12 cellular contexts compared by ENCODE assay signal in genomic region chr7:136353287-136353686, GRCh38.
DNase-seq lines count a peak whose midpoint lies in the region; ATAC-seq lines count a peak whose summit lies in the region.
"Had no signal": no experiment of that assay in that cellular context is flagged by ENCODE, and none has a peak within 500 bp of the region (broad histone marks: within the 10 kb centered on the region; RNA-seq: fewer than 3 reads in every experiment).

No MANE protein-coding gene starts in this region.

- no peaks in the 10 kb centered on the region for H3K36me3 Mint-ChIP-seq in activated T-cell treated with anti-CD3 and anti-CD28 coated beads, Interleukin-2, amount 50 U/mL, for 24 hours (ENCODE audit: low read depth)

- no peaks in the 10 kb centered on the region for H3K27me3 ChIP-seq in iPS-20b (ENCODE audit: insufficient read depth, low read length)
- H3K27me3 ChIP-seq: spleen had no signal

- no peaks in the 10 kb centered on the region for H3K27me3 Mint-ChIP-seq in activated T-cell treated with anti-CD3 and anti-CD28 coated beads, Interleukin-2, amount 50 U/mL, for 24 hours

- H3K27ac ChIP-seq in iPS-20b (ENCODE audit: low read length): no peak overlapping the region
- H3K27ac ChIP-seq: spleen had no signal

- no peaks in the 10 kb centered on the region for H3K4me1 Mint-ChIP-seq in activated T-cell treated with anti-CD3 and anti-CD28 coated beads, Interleukin-2, amount 50 U/mL, for 24 hours (ENCODE audit: low read depth)

- no peaks in the 10 kb centered on the region for H3K36me3 ChIP-seq in iPS-20b (ENCODE audit: insufficient read depth, low read depth, low read length)
- H3K36me3 ChIP-seq: spleen had no signal

- no peak overlapping the region for H3K4me3 Mint-ChIP-seq in activated T-cell treated with anti-CD3 and anti-CD28 coated beads, Interleukin-2, amount 50 U/mL, for 24 hours

- ATAC-seq in GM19023 (IDR thresholded peaks at IDR 0.05; ENCODE audit: unreplicated experiment) (peak; percentile 53), GM21825 (IDR thresholded peaks at IDR 0.05; ENCODE audit: unreplicated experiment) (peak; percentile 62), HG03280 (IDR thresholded peaks at IDR 0.05; ENCODE audit: unreplicated experiment) (peak; percentile 61)
- ATAC-seq: HCT116, left cardiac atrium had no signal

- H3K4me1 ChIP-seq in iPS-20b (ENCODE audit: insufficient read depth, low read length): no peaks in the 10 kb centered on the region
- H3K4me1 ChIP-seq: spleen had no signal

- DNase-seq in hippocampal formation (lab: John Stamatoyannopoulos, UW) (no peak), NOMO-1 (lab: John Stamatoyannopoulos, UW; ENCODE audit: unreplicated experiment in 2 of 2) (no peak)
- DNase-seq in activated T-cell treated with anti-CD3 and anti-CD28 coated beads, Interleukin-2, amount 50 U/mL, for 24 hours: no peak
- DNase-seq: activated CD8-positive, alpha-beta memory T cell treated with anti-CD3 and anti-CD28 coated beads, Interleukin-2, amount 50 U/mL, for 4 hours; left cardiac atrium; NCI-H2107; spleen had no signal

- H3K9ac ChIP-seq in iPS-20b (ENCODE audit: low read depth, low read length): peak overlapping the region; percentile 11; the same call in 1 of the 2 replicates

- no peak overlapping the region for H3K27ac Mint-ChIP-seq in activated T-cell treated with anti-CD3 and anti-CD28 coated beads, Interleukin-2, amount 50 U/mL, for 24 hours

- H3K4me3 ChIP-seq in iPS-20b (ENCODE audit: low read length): no peak overlapping the region
- H3K4me3 ChIP-seq: spleen had no signal

- no peaks in the 10 kb centered on the region for H3K9me3 ChIP-seq in iPS-20b (ENCODE audit: insufficient read depth, low read depth, low read length)
- H3K9me3 ChIP-seq: spleen had no signal

- H3K9me3 Mint-ChIP-seq in activated T-cell treated with anti-CD3 and anti-CD28 coated beads, Interleukin-2, amount 50 U/mL, for 24 hours: peaks cover 2% of the 10 kb centered on the region
